8 cellular contexts compared by ENCODE assay signal in genomic region chr1:25800538-25801377, GRCh38. TPM values are rescaled to one million over a fixed set of nuclear protein-coding genes. Genes with fewer than 3 reads are reported as not detected.
DNase-seq lines count a peak whose midpoint lies in the region; ATAC-seq and TF ChIP-seq lines count a peak whose summit lies in the region.

No MANE protein-coding gene starts in this region.

- TF ChIP-seq CTCF in BE2C (IDR thresholded peaks at IDR 0.05; ENCODE audit: low read depth, low read length) (no peak), LNCaP clone FGC (IDR thresholded peaks at IDR 0.05; ENCODE audit: control insufficient read depth, extremely low read depth, insufficient read depth) (no peak), coronary artery (IDR thresholded peaks at IDR 0.05) (no peak)

- no peak for ATAC-seq in naive B cell (ENCODE audit: low read depth in 2 of 2)
- no peak for ATAC-seq in activated CD4-positive, CD25-positive, alpha-beta regulatory T cell treated with anti-CD3 and anti-CD28 coated beads, Interleukin-2, amount 50 U/mL, for 24 hours

- DNase-seq in BE2C: no peak
- no peak for DNase-seq in LNCaP clone FGC (ENCODE audit: low read depth)
- no peak for DNase-seq in coronary artery (ENCODE audit: low spot score)
- DNase-seq in naive B cell: no peak
- DNase-seq in posterior vena cava (ENCODE audit: low spot score): no peak
- DNase-seq in NCI-H1694 (lab: John Stamatoyannopoulos, UW): no peak
- no peak for DNase-seq in NCI-H146 (lab: John Stamatoyannopoulos, UW)

- H3K4me3 ChIP-seq in BE2C (ENCODE audit: low read depth, low read length): peak overlapping the region; percentile 42
- H3K4me3 ChIP-seq in LNCaP clone FGC (ENCODE audit: low read depth, low read length): peak overlapping the region; percentile 53
- peak overlapping the region; percentile 88 for H3K4me3 ChIP-seq in coronary artery

- H3K27me3 Mint-ChIP-seq in naive B cell: no peaks in the 10 kb centered on the region

- no peaks in the 10 kb centered on the region for H3K9me3 ChIP-seq in BE2C

- intact Hi-C loops in posterior vena cava (cut with DNase I): no loop called here

- H3K4me1 Mint-ChIP-seq in naive B cell: peaks cover 32 to 47% (median 35%) of the 10 kb centered on the region in 3 donors

- H3K27me3 ChIP-seq in BE2C: no peaks in the 10 kb centered on the region

- peak overlapping the region in 3 of 6 donors; percentile 47 to 89 (median 56) for H3K27ac Mint-ChIP-seq in naive B cell

- H3K36me3 ChIP-seq in BE2C: no peaks in the 10 kb centered on the region

- H3K4me1 ChIP-seq in BE2C: peaks cover 5% of the 10 kb centered on the region

- peaks cover 0 to 1% of the 10 kb centered on the region in 2 donors for H3K36me3 Mint-ChIP-seq in naive B cell

- peak overlapping the region; percentile 74 to 92 (median 80) for H3K4me3 Mint-ChIP-seq in naive B cell

- no peaks in the 10 kb centered on the region for H3K9me3 Mint-ChIP-seq in naive B cell

- H3K27ac ChIP-seq in coronary artery: peak overlapping the region; percentile 81 to 95

RNA-seq across cellular contexts. Expression of gene SELENON, which starts 0.8 kb away (rescaled TPM):
- 19.0 TPM for polyA plus RNA-seq in BE2C (2012; ENCODE audit: insufficient read depth, insufficient read length, low read depth)
- 1 to 10 TPM; 1.2 to 3.3 (median 1.3) TPM for polyA plus RNA-seq in naive B cell (ENCODE audit: low read depth in 6 of 6)
- total RNA-seq in posterior vena cava: 10 to 100 TPM; 85.7 to 88.0 TPM

RNA-seq across cellular contexts. Expression of gene MTFR1L, which starts 19.0 kb away (rescaled TPM):
- polyA plus RNA-seq in BE2C (2012; ENCODE audit: insufficient read depth, insufficient read length, low read depth): 46.7 TPM
- 10 to 100 TPM; 31.9 to 70.8 (median 38.7) TPM for polyA plus RNA-seq in naive B cell (ENCODE audit: low read depth in 6 of 6)
- 10 to 100 TPM; 45.6 to 59.6 TPM for total RNA-seq in posterior vena cava

RNA-seq across cellular contexts. Expression of gene AUNIP, which starts 58.5 kb away (rescaled TPM):
- polyA plus RNA-seq in BE2C (2012; ENCODE audit: insufficient read depth, insufficient read length, low read depth): 3.3 TPM
- under 1 TPM in 1 of 6 donors, not detected in 5; 0.15 TPM for polyA plus RNA-seq in naive B cell (ENCODE audit: low read depth in 6 of 6)
- not detected for total RNA-seq in posterior vena cava
